Comparison of ENCODE assay signal across 22 cellular contexts in genomic region chr10:108521827-108522503, GRCh38.
DNase-seq lines count a peak whose midpoint lies in the region; TF ChIP-seq lines count a peak whose summit lies in the region.
"Had no signal": no experiment of that assay in that cellular context is flagged by ENCODE, and none has a peak within 500 bp of the region (broad histone marks: within the 10 kb centered on the region; RNA-seq: fewer than 3 reads in every experiment).

No MANE protein-coding gene starts in this region.

- H3K27ac ChIP-seq in prostate gland (no peak overlapping the region), substantia nigra (ENCODE audit: low read depth, low read length, poor library complexity, severe bottlenecking) (no peak overlapping the region)
- H3K27ac ChIP-seq: C4-2B, HL-60 had no signal

- TF ChIP-seq POLR2A in prostate gland (IDR thresholded peaks at IDR 0.05): no peak

- no peaks in the 10 kb centered on the region for H3K4me1 ChIP-seq in prostate gland (replicated peaks)

- TF ChIP-seq CTCF in epithelial cell of proximal tubule (conservative IDR thresholded peaks at IDR 0.05; ENCODE audit: low read depth, low read length) (no peak), prostate gland (IDR thresholded peaks at IDR 0.05) (no peak)

- H3K9me3 ChIP-seq in prostate gland: no peaks in the 10 kb centered on the region

- intact Hi-C loops in prostate gland (cut with DNase I): no loop called here

- DNase-seq in DMS53 (lab: John Stamatoyannopoulos, UW): peak; percentile 55
- peak; percentile 66 for DNase-seq in NCI-H1105 treated with DMSO at 0.1 percent for 48 hours (lab: John Stamatoyannopoulos, UW)
- peak; percentile 9 for DNase-seq in epithelial cell of proximal tubule (ENCODE audit: low read depth)
- peak; percentile 56 for DNase-seq in prostate gland (ENCODE audit: low spot score)
- no peak for DNase-seq in hepatic stellate cell (ENCODE audit: low spot score)
- no peak for DNase-seq in NCI-H146 treated with DMSO at 0.1 percent for 48 hours (lab: John Stamatoyannopoulos, UW; ENCODE audit: unreplicated experiment)
- DNase-seq in substantia nigra (lab: John Stamatoyannopoulos, UW): no peak
- DNase-seq in activated T-cell treated with anti-CD3 and anti-CD28 coated beads, Interleukin-2, amount 50 U/mL, for 1 hour: no peak
- DNase-seq: AML-193, H9, IMR-90, NCI-H146, NCI-H2081, NCI-H2171 treated with DMSO at 0.1 percent for 48 hours, NCI-H446, NCI-H774, RPMI8226, SHP77 treated with DMSO at 0.1 percent for 48 hours, T-helper 1 cell had no signal

- H3K36me3 ChIP-seq in prostate gland: no peaks in the 10 kb centered on the region

- H3K4me3 ChIP-seq in epithelial cell of proximal tubule (ENCODE audit: low read depth, low read length) (no peak overlapping the region), prostate gland (no peak overlapping the region)
- H3K4me3 ChIP-seq: GM12878 had no signal

- 9% methylated on average over 8 of the region's 8 CpGs for WGBS in prostate gland

- H3K27me3 ChIP-seq in prostate gland (replicated peaks; ENCODE audit: insufficient read depth): no peaks in the 10 kb centered on the region

Comparison
In these comparisons a context has a peak if more than half of its experiments do, and no peak if none do; other contexts are left out.
1. DNase-seq: peak in DMS53 (single experiment), NCI-H1105 treated with DMSO at 0.1 percent for 48 hours (single experiment), epithelial cell of proximal tubule (single experiment) and prostate gland (single experiment); none in hepatic stellate cell (single experiment), NCI-H146 treated with DMSO at 0.1 percent for 48 hours (single experiment), substantia nigra (0 of 49) and activated T-cell treated with anti-CD3 and anti-CD28 coated beads, Interleukin-2, amount 50 U/mL, for 1 hour (single experiment).